Comparison of ENCODE assay signal across 18 cellular contexts in the genomic region with DNA sequence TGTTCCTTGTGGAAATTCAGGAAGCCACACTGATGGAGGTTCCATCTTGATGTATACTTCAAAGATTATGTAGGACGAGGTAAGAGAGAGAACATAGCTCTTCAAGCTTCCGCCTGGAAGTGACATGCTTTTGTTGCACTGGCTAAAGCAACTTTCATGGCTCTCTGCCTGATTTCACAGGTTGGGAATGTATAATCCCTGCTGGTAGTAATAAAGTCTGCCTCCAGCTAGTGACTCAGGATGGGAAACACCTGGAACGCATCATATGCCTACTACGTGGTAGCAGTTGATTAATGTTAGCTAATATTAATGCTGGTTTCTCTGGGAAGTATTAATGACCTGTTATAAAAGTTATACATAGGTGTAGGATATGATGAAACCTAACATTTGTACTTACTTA.
DNase-seq lines count a peak whose midpoint lies in the region; ATAC-seq and TF ChIP-seq lines count a peak whose summit lies in the region.
"Had no signal": no experiment of that assay in that cellular context is flagged by ENCODE, and none has a peak within 500 bp of the region (broad histone marks: within the 10 kb centered on the region; RNA-seq: fewer than 3 reads in every experiment).

No MANE protein-coding gene starts in this region.

- no peak overlapping the region for H3K18ac ChIP-seq in trophoblast cell (ENCODE audit: low read length)

- no CpG with 5 or more reads among the region's 4 CpGs for WGBS in trophoblast cell (ENCODE audit: extremely low coverage, insufficient coverage, insufficient read length)

- H3K27ac ChIP-seq in Panc1 (ENCODE audit: low read length) (no peak overlapping the region), trophoblast cell (ENCODE audit: low read depth, low read length) (no peak overlapping the region)
- H3K27ac ChIP-seq: coronary artery, WERI-Rb-1 had no signal

- no peak overlapping the region for H3K23ac ChIP-seq in trophoblast cell (ENCODE audit: low read length)

- peak; percentile 42 for DNase-seq in EL
- DNase-seq in Panc1 (ENCODE audit: low read depth, low spot score), result peak; percentile 8
- peak; percentile 44 for DNase-seq in fibroblast of gingiva (ENCODE audit: low read depth)
- DNase-seq in trophoblast cell, result peak; percentile 89 to 96
- DNase-seq in NCI-H1105 treated with DMSO at 0.1 percent for 48 hours (lab: John Stamatoyannopoulos, UW), result no peak
- no peak for DNase-seq in GM13976 (ENCODE audit: low spot score)
- no peak for DNase-seq in activated naive CD8-positive, alpha-beta T cell treated with anti-CD3 and anti-CD28 coated beads, Interleukin-2, amount 50 U/mL, for 24 hours
- no peak for DNase-seq in CD1c-positive myeloid dendritic cell (ENCODE audit: extremely low spot score)
- DNase-seq: activated naive CD8-positive, alpha-beta T cell treated with anti-CD3 and anti-CD28 coated beads for 36 hours; Caco-2; left cardiac atrium; NCI-H1417; NCI-H526 treated with DMSO at 0.1 percent for 48 hours; substantia nigra; WERI-Rb-1 had no signal

- no peak overlapping the region for H3K9ac ChIP-seq in trophoblast cell (ENCODE audit: low read length)

- H3K4me3 ChIP-seq in Panc1 (ENCODE audit: low read depth in 2 of 2, low read length in 2 of 2) (no peak overlapping the region), trophoblast cell (ENCODE audit: low read depth, low read length) (no peak overlapping the region)
- H3K4me3 ChIP-seq: coronary artery had no signal

- H4K91ac ChIP-seq in trophoblast cell (ENCODE audit: low read depth, low read length), result no peak overlapping the region

- H3K36me3 Mint-ChIP-seq in activated naive CD8-positive, alpha-beta T cell treated with anti-CD3 and anti-CD28 coated beads, Interleukin-2, amount 50 U/mL, for 24 hours (ENCODE audit: low read depth), result no peaks in the 10 kb centered on the region
- H3K36me3 Mint-ChIP-seq: natural killer cell treated with Interleukin-12 subunit alpha and Interleukin-12 subunit beta and Interleukin-15 and Interleukin-18, amount 100 ng/mL, for 72 hours had no signal

- H4K12ac ChIP-seq in trophoblast cell (ENCODE audit: low read depth, low read length), result no peak overlapping the region

- H3K4ac ChIP-seq in trophoblast cell (ENCODE audit: low read depth, low read length), result no peak overlapping the region

- in situ Hi-C loops in Panc1 (cut with HindIII; ENCODE audit: low pct_unique_long_range_greater_than_20kb, low sequenced_read_pairs), result no loop called here
- in situ Hi-C loops in GM13976 (cut with MboI; ENCODE audit: low sequenced_read_pairs, unreplicated experiment), result no loop called here

- no peaks in the 10 kb centered on the region for H3K79me2 ChIP-seq in trophoblast cell (ENCODE audit: control insufficient read depth, insufficient read depth, low read length, poor library complexity)

- no peak overlapping the region for H3K14ac ChIP-seq in trophoblast cell (ENCODE audit: low read length)

- intact Hi-C loops in Panc1 (cut with micrococcal nuclease; ENCODE audit: unreplicated experiment), result no loop called here

- H4K8ac ChIP-seq in trophoblast cell (ENCODE audit: low read depth, low read length), result no peak overlapping the region

- CTCF ChIA-PET in Panc1 (lab: Charles Lee), result no interaction called here

- H3K9me3 ChIP-seq in Panc1 (ENCODE audit: control insufficient read depth, insufficient read depth, low read depth, low read length) (no peaks in the 10 kb centered on the region), trophoblast cell (ENCODE audit: insufficient read depth, low read depth, low read length) (peaks cover 1% of the 10 kb centered on the region)
- H3K9me3 ChIP-seq: Caco-2 had no signal

- TF ChIP-seq CTCF in Panc1 (IDR thresholded peaks at IDR 0.05), result no peak
- no peak for TF ChIP-seq CTCF in GM13976 (IDR thresholded peaks at IDR 0.05; ENCODE audit: borderline replicate concordance, control extremely low read depth, extremely low read depth, insufficient read depth, missing control alignments)

- no peak overlapping the region for H2BK5ac ChIP-seq in trophoblast cell (ENCODE audit: low read depth, low read length, poor library complexity)

- H3K4me1 ChIP-seq in Panc1 (ENCODE audit: control insufficient read depth, insufficient read depth, low read length) (no peaks in the 10 kb centered on the region), trophoblast cell (ENCODE audit: control insufficient read depth in 1 of 2, insufficient read depth in 2 of 2, low read length in 2 of 2) (no peaks in the 10 kb centered on the region)
- H3K4me1 ChIP-seq: Caco-2 had no signal

- POLR2A ChIA-PET in Panc1 (lab: Charles Lee), result no interaction called here

- H3K4me3 Mint-ChIP-seq in activated naive CD8-positive, alpha-beta T cell treated with anti-CD3 and anti-CD28 coated beads, Interleukin-2, amount 50 U/mL, for 24 hours, result no peak overlapping the region
- H3K4me3 Mint-ChIP-seq: activated naive CD8-positive, alpha-beta T cell treated with anti-CD3 and anti-CD28 coated beads for 36 hours; IgD-negative memory B cell; natural killer cell treated with Interleukin-12 subunit alpha and Interleukin-12 subunit beta and Interleukin-15 and Interleukin-18, amount 100 ng/mL, for 72 hours had no signal

- no peak overlapping the region for H2AK5ac ChIP-seq in trophoblast cell (ENCODE audit: low read length)

- H2BK120ac ChIP-seq in trophoblast cell (ENCODE audit: insufficient read depth, low read length, poor library complexity), result no peak overlapping the region

- ATAC-seq in Panc1, result no peak
- no peak for ATAC-seq in activated naive CD8-positive, alpha-beta T cell treated with anti-CD3 and anti-CD28 coated beads, Interleukin-2, amount 50 U/mL, for 24 hours
- ATAC-seq: left cardiac atrium; natural killer cell treated with Interleukin-12 subunit alpha and Interleukin-12 subunit beta and Interleukin-15 and Interleukin-18, amount 100 ng/mL, for 72 hours had no signal

- BruUV-seq in Panc1 (replicated peaks; lab: Mats Ljungman, UMichigan), result no TSS peak

- H2BK12ac ChIP-seq in trophoblast cell (ENCODE audit: low read length), result no peak overlapping the region

- H3K27me3 Mint-ChIP-seq in activated naive CD8-positive, alpha-beta T cell treated with anti-CD3 and anti-CD28 coated beads, Interleukin-2, amount 50 U/mL, for 24 hours, result no peaks in the 10 kb centered on the region
- H3K27me3 Mint-ChIP-seq: activated naive CD8-positive, alpha-beta T cell treated with anti-CD3 and anti-CD28 coated beads for 36 hours; IgD-negative memory B cell; natural killer cell treated with Interleukin-12 subunit alpha and Interleukin-12 subunit beta and Interleukin-15 and Interleukin-18, amount 100 ng/mL, for 72 hours had no signal

- H3K4me1 Mint-ChIP-seq in activated naive CD8-positive, alpha-beta T cell treated with anti-CD3 and anti-CD28 coated beads, Interleukin-2, amount 50 U/mL, for 24 hours, result peaks cover 3% of the 10 kb centered on the region
- H3K4me1 Mint-ChIP-seq: IgD-negative memory B cell had no signal

- no peaks in the 10 kb centered on the region for H3K27me3 ChIP-seq in Panc1 (ENCODE audit: control insufficient read depth, insufficient read depth, low read length)
- no peaks in the 10 kb centered on the region for H3K27me3 ChIP-seq in trophoblast cell (ENCODE audit: insufficient read depth, low read length)

- no peak overlapping the region for H3K27ac Mint-ChIP-seq in activated naive CD8-positive, alpha-beta T cell treated with anti-CD3 and anti-CD28 coated beads, Interleukin-2, amount 50 U/mL, for 24 hours
- H3K27ac Mint-ChIP-seq: activated naive CD8-positive, alpha-beta T cell treated with anti-CD3 and anti-CD28 coated beads for 36 hours; natural killer cell treated with Interleukin-12 subunit alpha and Interleukin-12 subunit beta and Interleukin-15 and Interleukin-18, amount 100 ng/mL, for 72 hours had no signal

- H3K79me1 ChIP-seq in trophoblast cell (ENCODE audit: low read length), result no peaks in the 10 kb centered on the region

- H3K4me2 ChIP-seq in trophoblast cell (ENCODE audit: low read length), result no peak overlapping the region

- no peaks in the 10 kb centered on the region for H3K36me3 ChIP-seq in Panc1 (ENCODE audit: control insufficient read depth, insufficient read depth, low read length)
- H3K36me3 ChIP-seq in trophoblast cell (ENCODE audit: control insufficient read depth in 1 of 2, insufficient read depth in 2 of 2, low read length in 2 of 2), result no peaks in the 10 kb centered on the region
- H3K36me3 ChIP-seq: WERI-Rb-1 had no signal

- no peaks in the 10 kb centered on the region for H3K9me3 Mint-ChIP-seq in activated naive CD8-positive, alpha-beta T cell treated with anti-CD3 and anti-CD28 coated beads, Interleukin-2, amount 50 U/mL, for 24 hours
- H3K9me3 Mint-ChIP-seq: activated naive CD8-positive, alpha-beta T cell treated with anti-CD3 and anti-CD28 coated beads for 36 hours; IgD-negative memory B cell; natural killer cell treated with Interleukin-12 subunit alpha and Interleukin-12 subunit beta and Interleukin-15 and Interleukin-18, amount 100 ng/mL, for 72 hours had no signal

- H2AFZ ChIP-seq in trophoblast cell (ENCODE audit: insufficient read depth, low read length, poor library complexity), result no peak overlapping the region

Comparison
In these comparisons a context has a peak if more than half of its experiments do, and no peak if none do; other contexts are left out.
1. DNase-seq: peak in EL (single experiment), Panc1 (single experiment), fibroblast of gingiva (single experiment) and trophoblast cell (2 of 2); none in NCI-H1105 treated with DMSO at 0.1 percent for 48 hours (single experiment), GM13976 (single experiment), activated naive CD8-positive, alpha-beta T cell treated with anti-CD3 and anti-CD28 coated beads, Interleukin-2, amount 50 U/mL, for 24 hours (single experiment) and CD1c-positive myeloid dendritic cell (single experiment).